Comparison of ENCODE assay signal across 1 cellular context in genomic region chr15:45166792-45167630, GRCh38.
TF ChIP-seq lines count a peak whose summit lies in the region.

No MANE protein-coding gene starts in this region.

TF ChIP-seq in HepG2, 621 proteins besides CTCF, POLR2A, EP300 and RAD21 (continued from another document and continues in another):
- TF ChIP-seq, protein P1, sequence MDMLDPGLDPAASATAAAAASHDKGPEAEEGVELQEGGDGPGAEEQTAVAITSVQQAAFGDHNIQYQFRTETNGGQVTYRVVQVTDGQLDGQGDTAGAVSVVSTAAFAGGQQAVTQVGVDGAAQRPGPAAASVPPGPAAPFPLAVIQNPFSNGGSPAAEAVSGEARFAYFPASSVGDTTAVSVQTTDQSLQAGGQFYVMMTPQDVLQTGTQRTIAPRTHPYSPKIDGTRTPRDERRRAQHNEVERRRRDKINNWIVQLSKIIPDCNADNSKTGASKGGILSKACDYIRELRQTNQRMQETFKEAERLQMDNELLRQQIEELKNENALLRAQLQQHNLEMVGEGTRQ (IDR thresholded peaks at IDR 0.05; ENCODE audit: low read depth, low read length) = no peak
- TF ChIP-seq, protein P1 (CRISPR knock-in tag; IDR thresholded peaks at IDR 0.05; ENCODE audit: borderline replicate concordance) = no peak
- TF ChIP-seq MYNN (CRISPR knock-in tag; IDR thresholded peaks at IDR 0.05; ENCODE audit: low read depth) (no peak), IKZF4 (CRISPR knock-in tag; IDR thresholded peaks at IDR 0.05; ENCODE audit: borderline replicate concordance, low read depth, not compliant biosample characterization) (no peak), TMF1 (CRISPR knock-in tag; IDR thresholded peaks at IDR 0.05; ENCODE audit: low read depth) (no peak; the same call in 1 of the 2 replicates), KLF9 (CRISPR knock-in tag; IDR thresholded peaks at IDR 0.05; ENCODE audit: low read depth) (no peak), BHLHE40 (IDR thresholded peaks at IDR 0.05; ENCODE audit: low read length) (no peak), PHF21A (CRISPR knock-in tag; IDR thresholded peaks at IDR 0.05) (no peak; the same call in 1 of the 2 replicates), NFKB2 (CRISPR knock-in tag; IDR thresholded peaks at IDR 0.05; ENCODE audit: borderline replicate concordance) (no peak; the same call in 1 of the 2 replicates), ZFP36L1 (CRISPR knock-in tag; IDR thresholded peaks at IDR 0.05) (no peak), RAD51 (IDR thresholded peaks at IDR 0.05; ENCODE audit: borderline replicate concordance) (no peak), TCF7L2 (IDR thresholded peaks at IDR 0.05; ENCODE audit: low read depth, low read length) (no peak), ZC3H13 (CRISPR knock-in tag; IDR thresholded peaks at IDR 0.05) (peak; percentile 65; the same call in 1 of the 2 replicates), AKAP8 (CRISPR knock-in tag; IDR thresholded peaks at IDR 0.05) (peak; percentile 97), ZNF362 (CRISPR knock-in tag; IDR thresholded peaks at IDR 0.05; ENCODE audit: borderline replicate concordance) (no peak), MATR3 (CRISPR knock-in tag; IDR thresholded peaks at IDR 0.05) (no peak), ZNF747 (CRISPR knock-in tag; IDR thresholded peaks at IDR 0.05; ENCODE audit: borderline replicate concordance) (no peak), HNRNPLL (IDR thresholded peaks at IDR 0.05; ENCODE audit: low read depth, low read length, poor library complexity, severe bottlenecking) (peak; percentile 80), CREBL2 (CRISPR knock-in tag; IDR thresholded peaks at IDR 0.05; ENCODE audit: borderline replicate concordance) (no peak), ZNF501 (CRISPR knock-in tag; IDR thresholded peaks at IDR 0.05) (no peak; the same call in 1 of the 2 replicates), IRF2 (CRISPR knock-in tag; IDR thresholded peaks at IDR 0.05) (no peak), ZNF382 (CRISPR knock-in tag; IDR thresholded peaks at IDR 0.05; ENCODE audit: borderline replicate concordance) (no peak), ZBTB46 (CRISPR knock-in tag; IDR thresholded peaks at IDR 0.05; ENCODE audit: borderline replicate concordance) (no peak), KAT7 (CRISPR knock-in tag; IDR thresholded peaks at IDR 0.05; ENCODE audit: borderline replicate concordance) (no peak), ZNF670 (CRISPR knock-in tag; IDR thresholded peaks at IDR 0.05; ENCODE audit: borderline replicate concordance) (no peak), NR2F6 (IDR thresholded peaks at IDR 0.05) (peak; percentile 74), NR2F6 (CRISPR knock-in tag; IDR thresholded peaks at IDR 0.05) (peak; percentile 82)
- TF ChIP-seq, protein P2, sequence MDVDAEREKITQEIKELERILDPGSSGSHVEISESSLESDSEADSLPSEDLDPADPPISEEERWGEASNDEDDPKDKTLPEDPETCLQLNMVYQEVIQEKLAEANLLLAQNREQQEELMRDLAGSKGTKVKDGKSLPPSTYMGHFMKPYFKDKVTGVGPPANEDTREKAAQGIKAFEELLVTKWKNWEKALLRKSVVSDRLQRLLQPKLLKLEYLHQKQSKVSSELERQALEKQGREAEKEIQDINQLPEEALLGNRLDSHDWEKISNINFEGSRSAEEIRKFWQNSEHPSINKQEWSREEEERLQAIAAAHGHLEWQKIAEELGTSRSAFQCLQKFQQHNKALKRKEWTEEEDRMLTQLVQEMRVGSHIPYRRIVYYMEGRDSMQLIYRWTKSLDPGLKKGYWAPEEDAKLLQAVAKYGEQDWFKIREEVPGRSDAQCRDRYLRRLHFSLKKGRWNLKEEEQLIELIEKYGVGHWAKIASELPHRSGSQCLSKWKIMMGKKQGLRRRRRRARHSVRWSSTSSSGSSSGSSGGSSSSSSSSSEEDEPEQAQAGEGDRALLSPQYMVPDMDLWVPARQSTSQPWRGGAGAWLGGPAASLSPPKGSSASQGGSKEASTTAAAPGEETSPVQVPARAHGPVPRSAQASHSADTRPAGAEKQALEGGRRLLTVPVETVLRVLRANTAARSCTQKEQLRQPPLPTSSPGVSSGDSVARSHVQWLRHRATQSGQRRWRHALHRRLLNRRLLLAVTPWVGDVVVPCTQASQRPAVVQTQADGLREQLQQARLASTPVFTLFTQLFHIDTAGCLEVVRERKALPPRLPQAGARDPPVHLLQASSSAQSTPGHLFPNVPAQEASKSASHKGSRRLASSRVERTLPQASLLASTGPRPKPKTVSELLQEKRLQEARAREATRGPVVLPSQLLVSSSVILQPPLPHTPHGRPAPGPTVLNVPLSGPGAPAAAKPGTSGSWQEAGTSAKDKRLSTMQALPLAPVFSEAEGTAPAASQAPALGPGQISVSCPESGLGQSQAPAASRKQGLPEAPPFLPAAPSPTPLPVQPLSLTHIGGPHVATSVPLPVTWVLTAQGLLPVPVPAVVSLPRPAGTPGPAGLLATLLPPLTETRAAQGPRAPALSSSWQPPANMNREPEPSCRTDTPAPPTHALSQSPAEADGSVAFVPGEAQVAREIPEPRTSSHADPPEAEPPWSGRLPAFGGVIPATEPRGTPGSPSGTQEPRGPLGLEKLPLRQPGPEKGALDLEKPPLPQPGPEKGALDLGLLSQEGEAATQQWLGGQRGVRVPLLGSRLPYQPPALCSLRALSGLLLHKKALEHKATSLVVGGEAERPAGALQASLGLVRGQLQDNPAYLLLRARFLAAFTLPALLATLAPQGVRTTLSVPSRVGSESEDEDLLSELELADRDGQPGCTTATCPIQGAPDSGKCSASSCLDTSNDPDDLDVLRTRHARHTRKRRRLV (CRISPR knock-in tag; IDR thresholded peaks at IDR 0.05) = no peak
- TF ChIP-seq, protein P3, sequence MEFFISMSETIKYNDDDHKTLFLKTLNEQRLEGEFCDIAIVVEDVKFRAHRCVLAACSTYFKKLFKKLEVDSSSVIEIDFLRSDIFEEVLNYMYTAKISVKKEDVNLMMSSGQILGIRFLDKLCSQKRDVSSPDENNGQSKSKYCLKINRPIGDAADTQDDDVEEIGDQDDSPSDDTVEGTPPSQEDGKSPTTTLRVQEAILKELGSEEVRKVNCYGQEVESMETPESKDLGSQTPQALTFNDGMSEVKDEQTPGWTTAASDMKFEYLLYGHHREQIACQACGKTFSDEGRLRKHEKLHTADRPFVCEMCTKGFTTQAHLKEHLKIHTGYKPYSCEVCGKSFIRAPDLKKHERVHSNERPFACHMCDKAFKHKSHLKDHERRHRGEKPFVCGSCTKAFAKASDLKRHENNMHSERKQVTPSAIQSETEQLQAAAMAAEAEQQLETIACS (CRISPR knock-in tag; IDR thresholded peaks at IDR 0.05) = peak; percentile 11; the same call in 1 of the 2 replicates
- TF ChIP-seq, protein P4, sequence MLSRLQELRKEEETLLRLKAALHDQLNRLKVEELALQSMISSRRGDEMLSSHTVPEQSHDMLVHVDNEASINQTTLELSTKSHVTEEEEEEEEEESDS (CRISPR knock-in tag; IDR thresholded peaks at IDR 0.05; ENCODE audit: borderline replicate concordance) = no peak
- TF ChIP-seq, protein P5, sequence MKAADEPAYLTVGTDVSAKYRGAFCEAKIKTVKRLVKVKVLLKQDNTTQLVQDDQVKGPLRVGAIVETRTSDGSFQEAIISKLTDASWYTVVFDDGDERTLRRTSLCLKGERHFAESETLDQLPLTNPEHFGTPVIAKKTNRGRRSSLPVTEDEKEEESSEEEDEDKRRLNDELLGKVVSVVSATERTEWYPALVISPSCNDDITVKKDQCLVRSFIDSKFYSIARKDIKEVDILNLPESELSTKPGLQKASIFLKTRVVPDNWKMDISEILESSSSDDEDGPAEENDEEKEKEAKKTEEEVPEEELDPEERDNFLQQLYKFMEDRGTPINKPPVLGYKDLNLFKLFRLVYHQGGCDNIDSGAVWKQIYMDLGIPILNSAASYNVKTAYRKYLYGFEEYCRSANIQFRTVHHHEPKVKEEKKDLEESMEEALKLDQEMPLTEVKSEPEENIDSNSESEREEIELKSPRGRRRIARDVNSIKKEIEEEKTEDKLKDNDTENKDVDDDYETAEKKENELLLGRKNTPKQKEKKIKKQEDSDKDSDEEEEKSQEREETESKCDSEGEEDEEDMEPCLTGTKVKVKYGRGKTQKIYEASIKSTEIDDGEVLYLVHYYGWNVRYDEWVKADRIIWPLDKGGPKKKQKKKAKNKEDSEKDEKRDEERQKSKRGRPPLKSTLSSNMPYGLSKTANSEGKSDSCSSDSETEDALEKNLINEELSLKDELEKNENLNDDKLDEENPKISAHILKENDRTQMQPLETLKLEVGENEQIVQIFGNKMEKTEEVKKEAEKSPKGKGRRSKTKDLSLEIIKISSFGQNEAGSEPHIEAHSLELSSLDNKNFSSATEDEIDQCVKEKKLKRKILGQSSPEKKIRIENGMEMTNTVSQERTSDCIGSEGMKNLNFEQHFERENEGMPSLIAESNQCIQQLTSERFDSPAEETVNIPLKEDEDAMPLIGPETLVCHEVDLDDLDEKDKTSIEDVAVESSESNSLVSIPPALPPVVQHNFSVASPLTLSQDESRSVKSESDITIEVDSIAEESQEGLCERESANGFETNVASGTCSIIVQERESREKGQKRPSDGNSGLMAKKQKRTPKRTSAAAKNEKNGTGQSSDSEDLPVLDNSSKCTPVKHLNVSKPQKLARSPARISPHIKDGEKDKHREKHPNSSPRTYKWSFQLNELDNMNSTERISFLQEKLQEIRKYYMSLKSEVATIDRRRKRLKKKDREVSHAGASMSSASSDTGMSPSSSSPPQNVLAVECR (CRISPR knock-in tag; IDR thresholded peaks at IDR 0.05; ENCODE audit: borderline replicate concordance) = peak; percentile 53; the same call in 1 of the 2 replicates
- TF ChIP-seq, protein P6, sequence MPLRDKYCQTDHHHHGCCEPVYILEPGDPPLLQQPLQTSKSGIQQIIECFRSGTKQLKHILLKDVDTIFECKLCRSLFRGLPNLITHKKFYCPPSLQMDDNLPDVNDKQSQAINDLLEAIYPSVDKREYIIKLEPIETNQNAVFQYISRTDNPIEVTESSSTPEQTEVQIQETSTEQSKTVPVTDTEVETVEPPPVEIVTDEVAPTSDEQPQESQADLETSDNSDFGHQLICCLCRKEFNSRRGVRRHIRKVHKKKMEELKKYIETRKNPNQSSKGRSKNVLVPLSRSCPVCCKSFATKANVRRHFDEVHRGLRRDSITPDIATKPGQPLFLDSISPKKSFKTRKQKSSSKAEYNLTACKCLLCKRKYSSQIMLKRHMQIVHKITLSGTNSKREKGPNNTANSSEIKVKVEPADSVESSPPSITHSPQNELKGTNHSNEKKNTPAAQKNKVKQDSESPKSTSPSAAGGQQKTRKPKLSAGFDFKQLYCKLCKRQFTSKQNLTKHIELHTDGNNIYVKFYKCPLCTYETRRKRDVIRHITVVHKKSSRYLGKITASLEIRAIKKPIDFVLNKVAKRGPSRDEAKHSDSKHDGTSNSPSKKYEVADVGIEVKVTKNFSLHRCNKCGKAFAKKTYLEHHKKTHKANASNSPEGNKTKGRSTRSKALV (CRISPR knock-in tag; IDR thresholded peaks at IDR 0.05) = no peak
- TF ChIP-seq, protein P7, sequence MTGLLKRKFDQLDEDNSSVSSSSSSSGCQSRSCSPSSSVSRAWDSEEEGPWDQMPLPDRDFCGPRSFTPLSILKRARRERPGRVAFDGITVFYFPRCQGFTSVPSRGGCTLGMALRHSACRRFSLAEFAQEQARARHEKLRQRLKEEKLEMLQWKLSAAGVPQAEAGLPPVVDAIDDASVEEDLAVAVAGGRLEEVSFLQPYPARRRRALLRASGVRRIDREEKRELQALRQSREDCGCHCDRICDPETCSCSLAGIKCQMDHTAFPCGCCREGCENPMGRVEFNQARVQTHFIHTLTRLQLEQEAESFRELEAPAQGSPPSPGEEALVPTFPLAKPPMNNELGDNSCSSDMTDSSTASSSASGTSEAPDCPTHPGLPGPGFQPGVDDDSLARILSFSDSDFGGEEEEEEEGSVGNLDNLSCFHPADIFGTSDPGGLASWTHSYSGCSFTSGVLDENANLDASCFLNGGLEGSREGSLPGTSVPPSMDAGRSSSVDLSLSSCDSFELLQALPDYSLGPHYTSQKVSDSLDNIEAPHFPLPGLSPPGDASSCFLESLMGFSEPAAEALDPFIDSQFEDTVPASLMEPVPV (CRISPR knock-in tag; IDR thresholded peaks at IDR 0.05) = no peak
